ENCODE assay signal across 25 cellular contexts in genomic region chr14:105838107-105838506, GRCh38.
"Had no signal": no experiment of that assay in that cellular context is flagged by ENCODE, and none has a peak within 500 bp of the region (broad histone marks: within the 10 kb centered on the region; RNA-seq: fewer than 3 reads in every experiment).

No MANE protein-coding gene starts in this region.

- H3K27ac ChIP-seq: left ventricle myocardium inferior, pancreas, prostate gland, sigmoid colon, spleen, stomach, testis, thyroid gland, transverse colon, upper lobe of left lung, vagina had no signal

- H3K4me1 Mint-ChIP-seq: mesothelial cell of epicardium; naive thymus-derived CD4-positive, alpha-beta T cell; stimulated activated effector memory CD8-positive, alpha-beta T cell treated with anti-CD3 and anti-CD28 coated beads, Interleukin-12 subunit alpha, Interleukin-12 subunit beta, amount 100 ng/mL, for 72 hours had no signal

- H3K9me3 Mint-ChIP-seq: immature natural killer cell; naive thymus-derived CD4-positive, alpha-beta T cell; natural killer cell treated with Interleukin-12 subunit alpha and Interleukin-12 subunit beta and Interleukin-15 and Interleukin-18, amount 100 ng/mL, for 72 hours; stimulated activated effector memory CD8-positive, alpha-beta T cell treated with anti-CD3 and anti-CD28 coated beads, Interleukin-12 subunit alpha, Interleukin-12 subunit beta, amount 100 ng/mL, for 72 hours had no signal

- H3K4me3 Mint-ChIP-seq: immature natural killer cell; mesothelial cell of epicardium; naive thymus-derived CD4-positive, alpha-beta T cell; natural killer cell treated with Interleukin-12 subunit alpha and Interleukin-12 subunit beta and Interleukin-15 and Interleukin-18, amount 100 ng/mL, for 72 hours; stimulated activated effector memory CD8-positive, alpha-beta T cell treated with anti-CD3 and anti-CD28 coated beads, Interleukin-12 subunit alpha, Interleukin-12 subunit beta, amount 100 ng/mL, for 72 hours had no signal

- FAIRE-seq: islet of Langerhans, pancreas, small intestine had no signal

- H3K4me1 ChIP-seq: left ventricle myocardium inferior, pancreas, prostate gland, sigmoid colon, spleen, stomach, testis, thyroid gland, transverse colon, upper lobe of left lung, vagina had no signal

- H3K27me3 ChIP-seq: pancreas, sigmoid colon, testis, thyroid gland, transverse colon, upper lobe of left lung, vagina had no signal

- H3K36me3 ChIP-seq: left ventricle myocardium inferior, pancreas, prostate gland, sigmoid colon, stomach, thyroid gland, transverse colon, upper lobe of left lung, vagina had no signal

- H3K27ac Mint-ChIP-seq: immature natural killer cell; mesothelial cell of epicardium; naive thymus-derived CD4-positive, alpha-beta T cell; natural killer cell treated with Interleukin-12 subunit alpha and Interleukin-12 subunit beta and Interleukin-15 and Interleukin-18, amount 100 ng/mL, for 72 hours; stimulated activated effector memory CD8-positive, alpha-beta T cell treated with anti-CD3 and anti-CD28 coated beads, Interleukin-12 subunit alpha, Interleukin-12 subunit beta, amount 100 ng/mL, for 72 hours had no signal

- H3K4me3 ChIP-seq: left ventricle myocardium inferior, lung, pancreas, prostate gland, sigmoid colon, spleen, stomach, testis, thyroid gland, transverse colon, upper lobe of left lung, vagina had no signal

- ATAC-seq: naive thymus-derived CD4-positive, alpha-beta T cell; natural killer cell treated with Interleukin-12 subunit alpha and Interleukin-12 subunit beta and Interleukin-15 and Interleukin-18, amount 100 ng/mL, for 72 hours; pancreas; right cardiac atrium; stimulated activated effector memory CD8-positive, alpha-beta T cell treated with anti-CD3 and anti-CD28 coated beads, Interleukin-12 subunit alpha, Interleukin-12 subunit beta, amount 100 ng/mL, for 72 hours; stimulated activated naive CD8-positive, alpha-beta T cell treated with anti-CD3 and anti-CD28 coated beads, Interleukin-15, Interleukin-2, amounts not matched to agents 100 U/mL and 50 U/mL, for 24 hours had no signal

- H3K36me3 Mint-ChIP-seq: immature natural killer cell; naive thymus-derived CD4-positive, alpha-beta T cell; natural killer cell treated with Interleukin-12 subunit alpha and Interleukin-12 subunit beta and Interleukin-15 and Interleukin-18, amount 100 ng/mL, for 72 hours; stimulated activated effector memory CD8-positive, alpha-beta T cell treated with anti-CD3 and anti-CD28 coated beads, Interleukin-12 subunit alpha, Interleukin-12 subunit beta, amount 100 ng/mL, for 72 hours had no signal

- H3K9me3 ChIP-seq: left ventricle myocardium inferior, pancreas, prostate gland, sigmoid colon, spleen, stomach, testis, thyroid gland, transverse colon, upper lobe of left lung, vagina had no signal

- DNase-seq: hypothalamus; immature natural killer cell; left ventricle myocardium inferior; mesendoderm; naive thymus-derived CD4-positive, alpha-beta T cell; pancreas; retina; right cardiac atrium; sigmoid colon; small intestine; spleen; stimulated activated CD4-positive, alpha-beta T cell treated with anti-CD3 and anti-CD28 coated beads, Interleukin-4, amount 100 ng/mL, for 24 hours; stimulated activated naive CD8-positive, alpha-beta T cell treated with anti-CD3 and anti-CD28 coated beads, Interleukin-15, Interleukin-2, amounts not matched to agents 100 U/mL and 50 U/mL, for 24 hours; stomach; testis; thyroid gland; transverse colon; upper lobe of left lung had no signal
